Comparison of ENCODE assay signal across 8 cellular contexts in genomic region chr5:150763023-150763793, GRCh38. TPM values are rescaled to one million over a fixed set of nuclear protein-coding genes. Genes with fewer than 3 reads are reported as not detected.
A peak's percentile ranks its signal among the peaks of the same experiment; 100 is the strongest.
DNase-seq lines count a peak whose midpoint lies in the region; ATAC-seq and TF ChIP-seq lines count a peak whose summit lies in the region.

No MANE protein-coding gene starts in this region.

- H4K5ac ChIP-seq in mesendoderm (ENCODE audit: low read length) = no peak overlapping the region

- H3K27ac Mint-ChIP-seq in nephron = peak overlapping the region; percentile 81 to 96 (median 87)
- H3K27ac Mint-ChIP-seq in activated T-helper 17 cell treated with anti-CD3 and anti-CD28 coated beads, Interleukin-2, amount 50 U/mL, for 72 hours = no peak overlapping the region

- H3K9me3 ChIP-seq in mammary epithelial cell (replicated peaks; ENCODE audit: insufficient read depth, low read length) = no peaks in the 10 kb centered on the region

- in situ Hi-C loops in mammary epithelial cell (cut with MboI; ENCODE audit: low sequenced_read_pairs in 2 of 2) = no loop called here

- H3K4me1 ChIP-seq in mammary epithelial cell (ENCODE audit: insufficient read depth, low read length) (peaks cover 22% of the 10 kb centered on the region), mesendoderm (ENCODE audit: control insufficient read depth, low read depth, low read length) (no peaks in the 10 kb centered on the region)

- no TSS peak for BruUV-seq in mammary epithelial cell (replicated peaks; lab: Mats Ljungman, UMichigan)

- no peaks in the 10 kb centered on the region for H4K20me1 ChIP-seq in mammary epithelial cell (ENCODE audit: insufficient read depth, low read length)

- H3K4me3 ChIP-seq in mammary epithelial cell (replicated peaks in 1 of 3; ENCODE audit: insufficient read depth in 1 of 3, low read depth in 2 of 3, low read length in 3 of 3) (no peak overlapping the region), mesendoderm (ENCODE audit: low read length) (no peak overlapping the region)

- no peak for ATAC-seq in activated T-helper 17 cell treated with anti-CD3 and anti-CD28 coated beads, Interleukin-2, amount 50 U/mL, for 72 hours (replicated peaks)

- intact Hi-C loops in mammary epithelial cell (cut with micrococcal nuclease) = loop anchor here (2.0 kb wide), 1 partner anchor 16 kb away; the partner anchor contains the start of gene SMIM3

- DNase-seq in EL (peak; percentile 58), NCI-H345 (lab: John Stamatoyannopoulos, UW) (peak; percentile 84), mammary epithelial cell (peak; percentile 93), NCI-H2107 (lab: John Stamatoyannopoulos, UW) (no peak), retina (no peak), mesendoderm (no peak)

- H3K18ac ChIP-seq in mesendoderm (ENCODE audit: low read length) = no peak overlapping the region

- H3K9ac ChIP-seq in mammary epithelial cell (ENCODE audit: insufficient read depth, low read length) (no peak overlapping the region), mesendoderm (ENCODE audit: low read length) (no peak overlapping the region)

- H2AFZ ChIP-seq in mammary epithelial cell (ENCODE audit: low read depth, low read length) = peak overlapping the region; percentile 73

- H4K8ac ChIP-seq in mesendoderm (ENCODE audit: low read depth, low read length) = no peak overlapping the region

- no peaks in the 10 kb centered on the region for H3K79me1 ChIP-seq in mesendoderm (ENCODE audit: low read length)

- WGBS in mammary epithelial cell (ENCODE audit: low coverage, missing lambda C conversion rate) = 45% methylated on average over 7 of the region's 7 CpGs
- no CpG with 5 or more reads among the region's 7 CpGs for WGBS in mesendoderm (ENCODE audit: extremely low coverage, insufficient coverage, low lambda C conversion rate)

- CTCF ChIA-PET in mammary epithelial cell (lab: Charles Lee; ENCODE audit: low non-redundant PET) = interaction anchor here (0.7 to 0.9 kb wide), 2 partner anchors 16 to 84 kb away, joined by 3 to 4 read pairs; partner anchors contain the start of gene SMIM3

- H3K27me3 Mint-ChIP-seq in nephron (ENCODE audit: low read depth) = peaks cover 4% of the 10 kb centered on the region
- no peaks in the 10 kb centered on the region for H3K27me3 Mint-ChIP-seq in activated T-helper 17 cell treated with anti-CD3 and anti-CD28 coated beads, Interleukin-2, amount 50 U/mL, for 72 hours

- H3K23ac ChIP-seq in mesendoderm (ENCODE audit: low read length) = no peak overlapping the region

- dilution Hi-C loops in mammary epithelial cell (cut with HindIII; ENCODE audit: low sequenced_read_pairs) = no loop called here

- no peaks in the 10 kb centered on the region for H3K9me3 Mint-ChIP-seq in nephron
- H3K9me3 Mint-ChIP-seq in activated T-helper 17 cell treated with anti-CD3 and anti-CD28 coated beads, Interleukin-2, amount 50 U/mL, for 72 hours = no peaks in the 10 kb centered on the region

- peak overlapping the region; percentile 21 for H3K27ac ChIP-seq in mammary epithelial cell (ENCODE audit: insufficient read depth, low read depth, low read length)
- H3K27ac ChIP-seq in mesendoderm (ENCODE audit: low read depth, low read length) = no peak overlapping the region

- peak overlapping the region in 1 of 3 experiments; percentile 17 for H3K4me3 Mint-ChIP-seq in nephron
- H3K4me3 Mint-ChIP-seq in activated T-helper 17 cell treated with anti-CD3 and anti-CD28 coated beads, Interleukin-2, amount 50 U/mL, for 72 hours = no peak overlapping the region

- no peaks in the 10 kb centered on the region for H3K36me3 ChIP-seq in mammary epithelial cell (ENCODE audit: insufficient read depth, low read length)
- H3K36me3 ChIP-seq in mesendoderm (ENCODE audit: control insufficient read depth, insufficient read depth, low read length) = no peaks in the 10 kb centered on the region

- H2BK5ac ChIP-seq in mesendoderm (ENCODE audit: low read length) = no peak overlapping the region

- peak overlapping the region; percentile 29 for H3K4me2 ChIP-seq in mammary epithelial cell (ENCODE audit: insufficient read depth, low read depth, low read length)
- no peak overlapping the region for H3K4me2 ChIP-seq in mesendoderm (ENCODE audit: low read length)

- no peak overlapping the region for H2BK15ac ChIP-seq in mesendoderm (replicated peaks; ENCODE audit: low read depth)

- peaks cover 26% of the 10 kb centered on the region for H3K4me1 Mint-ChIP-seq in nephron
- H3K4me1 Mint-ChIP-seq in activated T-helper 17 cell treated with anti-CD3 and anti-CD28 coated beads, Interleukin-2, amount 50 U/mL, for 72 hours = peaks cover 6% of the 10 kb centered on the region

- H3K4ac ChIP-seq in mesendoderm (ENCODE audit: low read depth, low read length) = no peak overlapping the region

- TF ChIP-seq CTCF in mammary epithelial cell (conservative IDR thresholded peaks at IDR 0.05 in 1 of 2, IDR thresholded peaks at IDR 0.05 in 1 of 2; ENCODE audit: extremely low read depth in 1 of 2, insufficient read depth in 1 of 2, low read depth in 1 of 2, low read length in 2 of 2) (no peak), nephron (IDR thresholded peaks at IDR 0.05; ENCODE audit: unreplicated experiment in 3 of 3) (no peak)

- H3K27me3 ChIP-seq in mammary epithelial cell (ENCODE audit: insufficient read depth, low read length) = no peaks in the 10 kb centered on the region
- H3K27me3 ChIP-seq in mesendoderm (ENCODE audit: insufficient read depth, low read length, poor library complexity) = no peaks in the 10 kb centered on the region

- no peak overlapping the region for H2AK5ac ChIP-seq in mesendoderm (ENCODE audit: low read length)

- H3K79me2 ChIP-seq in mammary epithelial cell (ENCODE audit: insufficient read depth, low read length) (peaks cover 1% of the 10 kb centered on the region), mesendoderm (ENCODE audit: control insufficient read depth, insufficient read depth, low read length) (peaks cover under 1% of the 10 kb centered on the region)

- H3K36me3 Mint-ChIP-seq in nephron (ENCODE audit: low read depth) = no peaks in the 10 kb centered on the region
- no peaks in the 10 kb centered on the region for H3K36me3 Mint-ChIP-seq in activated T-helper 17 cell treated with anti-CD3 and anti-CD28 coated beads, Interleukin-2, amount 50 U/mL, for 72 hours (ENCODE audit: low read depth)

- no peak overlapping the region for H3K56ac ChIP-seq in mesendoderm (ENCODE audit: low read length)

- H2BK120ac ChIP-seq in mesendoderm (ENCODE audit: low read depth, low read length) = no peak overlapping the region

RNA-seq across cellular contexts. Expression of gene DCTN4, which starts 4.4 kb away (rescaled TPM):
- 10 to 100 TPM; 64.7 to 70.9 TPM for total RNA-seq in mammary epithelial cell
- 41.8 TPM for polyA plus RNA-seq in mammary epithelial cell
- 99.4 TPM for polyA minus RNA-seq in mammary epithelial cell
- 28.3 TPM for polyA plus RNA-seq in mesendoderm (2013, experiment 1 of 2)
- polyA plus RNA-seq in mesendoderm (2013, experiment 2 of 2) = 26.7 TPM
- 10 to 100 TPM; 37.3 to 41.9 TPM for total RNA-seq in activated T-helper 17 cell treated with anti-CD3 and anti-CD28 coated beads, Interleukin-2, amount 50 U/mL, for 72 hours

RNA-seq across cellular contexts. Expression of gene SMIM3, which starts 15.3 kb away (rescaled TPM):
- 10 to 100 TPM; 17.5 to 24.3 TPM for total RNA-seq in mammary epithelial cell
- 62.5 TPM for polyA plus RNA-seq in mammary epithelial cell
- polyA minus RNA-seq in mammary epithelial cell = 34.1 TPM
- polyA plus RNA-seq in mesendoderm (2013, experiment 1 of 2) = 5.9 TPM
- polyA plus RNA-seq in mesendoderm (2013, experiment 2 of 2) = 5.6 TPM
- 10 to 100 TPM; 17.7 to 20.2 TPM for total RNA-seq in activated T-helper 17 cell treated with anti-CD3 and anti-CD28 coated beads, Interleukin-2, amount 50 U/mL, for 72 hours

Comparison
In these comparisons a context has a peak if more than half of its experiments do, and no peak if none do; other contexts are left out.
1. DNase-seq: peak in EL (single experiment), NCI-H345 (single experiment) and mammary epithelial cell (single experiment); none in NCI-H2107 (single experiment), retina (single experiment) and mesendoderm (single experiment).